ENCODE assay signal across 18 cellular contexts in genomic region chr5:74233571-74233970, GRCh38.
DNase-seq lines count a peak whose midpoint lies in the region; ATAC-seq and TF ChIP-seq lines count a peak whose summit lies in the region.
"Had no signal": no experiment of that assay in that cellular context is flagged by ENCODE, and none has a peak within 500 bp of the region (broad histone marks: within the 10 kb centered on the region; RNA-seq: fewer than 3 reads in every experiment).

No MANE protein-coding gene starts in this region.

- no peaks in the 10 kb centered on the region for H3K36me3 Mint-ChIP-seq in T-helper 17 cell (ENCODE audit: low read depth)
- H3K36me3 Mint-ChIP-seq: activated naive CD8-positive, alpha-beta T cell; WTC11 had no signal

- POLR2A ChIA-PET in AG04449 (lab: Yijun Ruan, JAX), result no interaction called here

- no peak overlapping the region for H3K4me3 Mint-ChIP-seq in T-helper 17 cell
- H3K4me3 Mint-ChIP-seq: activated naive CD8-positive, alpha-beta T cell; GM23338; WTC11 had no signal

- no peak overlapping the region for H3K27ac Mint-ChIP-seq in T-helper 17 cell
- H3K27ac Mint-ChIP-seq: activated naive CD8-positive, alpha-beta T cell; GM23338; WTC11 had no signal

- H3K4me3 ChIP-seq in AG04449 (ENCODE audit: low read depth, low read length), result no peak overlapping the region
- H3K4me3 ChIP-seq in astrocyte of the spinal cord (ENCODE audit: low read depth, low read length), result no peak overlapping the region
- H3K4me3 ChIP-seq: colonic mucosa, GM23338, transverse colon had no signal

- in situ Hi-C loops in astrocyte of the spinal cord (cut with HindIII; ENCODE audit: low sequenced_read_pairs), result no loop called here

- peaks cover 21% of the 10 kb centered on the region for H3K27me3 Mint-ChIP-seq in T-helper 17 cell

- DNase-seq in AG04449 (ENCODE audit: low read depth, low spot score), result peak; percentile 74
- DNase-seq in HS-27A (ENCODE audit: low read depth), result peak; percentile 49
- DNase-seq in astrocyte of the spinal cord (ENCODE audit: low read depth, low spot score), result peak; percentile 69
- DNase-seq in islet precursor cell, result peak; percentile 59
- no peak for DNase-seq in activated CD4-positive, CD25-positive, alpha-beta regulatory T cell (lab: John Stamatoyannopoulos, UW)
- no peak for DNase-seq in T-helper 17 cell
- no peak for DNase-seq in activated CD4-positive, alpha-beta T cell treated with anti-CD3 and anti-CD28 coated beads, Interleukin-2, amount 50 U/mL, for 4 hours
- DNase-seq: colonic mucosa; DMS79 treated with DMSO at 0.1 percent for 48 hours; left cardiac atrium; MM.1S; NCI-H2171; stimulated activated CD4-positive, alpha-beta T cell treated with anti-CD3 and anti-CD28 coated beads, Interleukin-2, amount 100 ng/mL, for 24 hours; transverse colon had no signal

- ATAC-seq in T-helper 17 cell (no peak), HG02623 (IDR thresholded peaks at IDR 0.05; ENCODE audit: unreplicated experiment) (no peak)
- ATAC-seq: GM23338, left cardiac atrium, WTC11 had no signal

- no peaks in the 10 kb centered on the region for H3K9me3 ChIP-seq in T-helper 17 cell (ENCODE audit: control insufficient read depth, low read length, poor library complexity, severe bottlenecking)
- H3K9me3 ChIP-seq: colonic mucosa, transverse colon had no signal

- TF ChIP-seq CTCF in AG04449 (IDR thresholded peaks at IDR 0.05; ENCODE audit: insufficient read depth, low read length, missing control alignments) (no peak), astrocyte of the spinal cord (IDR thresholded peaks at IDR 0.05; ENCODE audit: low read depth, low read length) (no peak)

- no peaks in the 10 kb centered on the region for H3K4me1 Mint-ChIP-seq in T-helper 17 cell
- H3K4me1 Mint-ChIP-seq: GM23338 had no signal

- CTCF ChIA-PET in AG04449 (lab: Yijun Ruan, JAX), result no interaction called here

Comparison
In these comparisons a context has a peak if more than half of its experiments do, and no peak if none do; other contexts are left out.
1. DNase-seq: peak in AG04449 (single experiment), HS-27A (single experiment), astrocyte of the spinal cord (single experiment) and islet precursor cell (single experiment); none in activated CD4-positive, CD25-positive, alpha-beta regulatory T cell (0 of 4), T-helper 17 cell (0 of 3) and activated CD4-positive, alpha-beta T cell treated with anti-CD3 and anti-CD28 coated beads, Interleukin-2, amount 50 U/mL, for 4 hours (0 of 2).